Comparison of ENCODE assay signal across 8 cellular contexts in the genomic region with DNA sequence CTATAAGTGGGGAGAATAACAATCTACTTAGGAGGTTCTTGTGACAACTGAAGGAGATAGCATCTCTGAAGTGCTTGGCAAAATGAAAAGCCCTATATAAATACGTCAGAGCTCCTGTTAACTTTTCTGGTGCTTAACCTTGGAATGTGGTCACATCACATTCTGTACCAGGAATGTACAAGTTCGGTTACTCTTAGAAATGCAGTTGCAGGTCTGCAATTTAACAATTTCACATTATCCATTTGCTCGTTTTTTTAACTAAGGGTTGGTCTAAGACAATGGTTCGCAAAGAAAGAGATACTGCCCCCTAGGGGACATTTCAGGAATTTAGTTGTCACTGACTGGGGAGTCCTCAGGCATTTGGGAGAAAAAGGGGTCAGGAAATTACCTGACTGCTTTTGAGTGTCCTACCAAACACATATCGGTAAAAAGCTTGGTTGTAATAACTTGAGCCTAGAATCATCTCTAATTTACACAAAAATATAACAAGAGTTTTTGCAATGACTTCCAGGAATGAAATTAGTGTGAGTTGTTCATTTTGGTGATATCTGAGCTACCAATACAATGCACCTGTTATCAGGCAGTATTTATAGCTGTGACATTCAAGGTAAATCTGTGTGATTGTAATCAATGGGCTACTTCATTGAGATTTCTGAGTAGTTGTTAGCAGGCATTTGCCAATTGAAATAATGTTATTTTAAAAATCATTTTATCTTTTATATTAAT. TPM values are rescaled to one million over a fixed set of nuclear protein-coding genes. Genes with fewer than 3 reads are reported as not detected.
DNase-seq lines count a peak whose midpoint lies in the region; ATAC-seq, FAIRE-seq and TF ChIP-seq lines count a peak whose summit lies in the region.

No MANE protein-coding gene starts in this region.

- no peaks in the 10 kb centered on the region for H3K9me3 ChIP-seq in adrenal gland (replicated peaks in 1 of 3)
- no peaks in the 10 kb centered on the region for H3K9me3 ChIP-seq in right cardiac atrium (ENCODE audit: control insufficient read depth, low read length)
- H3K9me3 ChIP-seq in spleen, result no peaks in the 10 kb centered on the region

- TF ChIP-seq POLR2A in adrenal gland (IDR thresholded peaks at IDR 0.05) (no peak), spleen (IDR thresholded peaks at IDR 0.05) (no peak)

- H3K4me1 ChIP-seq in adrenal gland (replicated peaks in 1 of 2), result peaks cover 4% of the 10 kb centered on the region in 2 donors
- H3K4me1 ChIP-seq in right cardiac atrium (ENCODE audit: control insufficient read depth, insufficient read depth, low read length), result peaks cover 3% of the 10 kb centered on the region
- peaks cover 11 to 30% (median 18%) of the 10 kb centered on the region in 6 donors for H3K4me1 ChIP-seq in spleen

- H3K27ac ChIP-seq in adrenal gland, result no peak overlapping the region
- H3K27ac ChIP-seq in right cardiac atrium (ENCODE audit: low read length), result no peak overlapping the region
- no peak overlapping the region for H3K27ac ChIP-seq in spleen

- no peak for FAIRE-seq in RCC 7860 (lab: Jason Lieb, UNC)

- ATAC-seq in GM18868 (IDR thresholded peaks at IDR 0.05; ENCODE audit: unreplicated experiment), result peak; percentile 76
- ATAC-seq in right cardiac atrium, result peak; percentile 25 to 51
- ATAC-seq in GM21423 (IDR thresholded peaks at IDR 0.05; ENCODE audit: unreplicated experiment), result no peak

- H3K27me3 ChIP-seq in adrenal gland, result no peaks in the 10 kb centered on the region
- no peaks in the 10 kb centered on the region for H3K27me3 ChIP-seq in right cardiac atrium (ENCODE audit: control insufficient read depth, insufficient read depth)
- peaks cover 0 to 32% (median 0%) of the 10 kb centered on the region in 7 donors for H3K27me3 ChIP-seq in spleen (replicated peaks in 1 of 7)

- H3K36me3 ChIP-seq in adrenal gland (replicated peaks in 1 of 2) (no peaks in the 10 kb centered on the region), spleen (no peaks in the 10 kb centered on the region)

- intact Hi-C loops in adrenal gland (cut with DNase I) (loop anchor here in 1 of 2 donors (10.0 kb wide), 1 partner anchor 197 kb away; no protein-coding TSS in a partner anchor), right cardiac atrium (cut with DNase I) (loop anchor here in 2 of 4 donors (2.0 to 5.0 kb wide), 2 partner anchors 107 to 109 kb away; no protein-coding TSS in a partner anchor), spleen (cut with DNase I; ENCODE audit: low total_unique reads) (loop anchor here (5.0 kb wide), 1 partner anchor 104 kb away; no protein-coding TSS in a partner anchor)

- DNase-seq in COLO668 (lab: John Stamatoyannopoulos, UW; ENCODE audit: unreplicated experiment) (peak; percentile 20), HUDEP-2 (lab: John Stamatoyannopoulos, UW; ENCODE audit: unreplicated experiment in 76 of 76) (peak in 47 of 76 experiments; percentile 6 to 79 (median 55)), RCC 7860 (ENCODE audit: low spot score) (peak; percentile 48), adrenal gland (peak in 5 of 7 donors; percentile 51 to 79 (median 73)), right cardiac atrium (no peak), spleen (no peak)

- 1 to 4% (median 3%) methylated on average over 5 of the region's 5 CpGs for WGBS in adrenal gland, 4 donors
- 5% methylated on average over 5 of the region's 5 CpGs for WGBS in right cardiac atrium
- WGBS in spleen, 5 donors, result 4 to 8% (median 6%) methylated on average over 5 of the region's 5 CpGs

- peak; percentile 80 to 94 (median 90) for TF ChIP-seq CTCF in adrenal gland (IDR thresholded peaks at IDR 0.05)
- peak; percentile 75 to 90 (median 86) for TF ChIP-seq CTCF in spleen (IDR thresholded peaks at IDR 0.05 in 8 of 11, conservative IDR thresholded peaks at IDR 0.05 in 3 of 11)

- H3K4me3 ChIP-seq in adrenal gland, result no peak overlapping the region
- H3K4me3 ChIP-seq in right cardiac atrium (ENCODE audit: low read length), result no peak overlapping the region
- H3K4me3 ChIP-seq in spleen, result no peak overlapping the region

RNA-seq across cellular contexts. Expression of a gene that starts 5.4 kb away (rescaled TPM):
- total RNA-seq in adrenal gland, result 1 to 10 TPM in 7 of 8 donors, under 1 TPM in 1; 0.54 to 9.8 (median 5.0) TPM
- 1 to 10 TPM; 3.0 to 6.2 (median 5.6) TPM for polyA plus RNA-seq in adrenal gland
- 10 to 100 TPM; 17.6 to 26.8 (median 19.5) TPM for total RNA-seq in right cardiac atrium
- polyA plus RNA-seq in right cardiac atrium, result 31.0 TPM
- 10 to 100 TPM in 2 of 7 donors, 1 to 10 TPM in 5; 4.2 to 16.2 (median 8.9) TPM for total RNA-seq in spleen
- 1 to 10 TPM; 1.2 to 2.7 (median 1.7) TPM for polyA plus RNA-seq in spleen

RNA-seq across cellular contexts. Expression of a gene that starts 8.2 kb away (rescaled TPM):
- not detected for total RNA-seq in adrenal gland
- polyA plus RNA-seq in adrenal gland, result under 1 TPM in 2 of 3 donors, not detected in 1; 0.13 to 0.32 TPM
- total RNA-seq in right cardiac atrium, result under 1 TPM in 2 of 4 donors, not detected in 2; 0.25 to 0.26 TPM
- polyA plus RNA-seq in right cardiac atrium, result 0.05 TPM
- under 1 TPM in 4 of 7 donors, not detected in 3; 0.10 to 0.54 (median 0.16) TPM for total RNA-seq in spleen
- under 1 TPM; 0.03 to 0.05 (median 0.04) TPM for polyA plus RNA-seq in spleen

RNA-seq across cellular contexts. Expression of a gene that starts 48.9 kb away (rescaled TPM):
- 100 to 1,000 TPM in 2 of 8 donors, 10 to 100 TPM in 6; 49.1 to 194 (median 74.1) TPM for total RNA-seq in adrenal gland
- polyA plus RNA-seq in adrenal gland, result 100 to 1,000 TPM in 1 of 3 donors, 10 to 100 TPM in 2; 68.1 to 130 (median 97.5) TPM
- 10 to 100 TPM; 57.6 to 71.9 (median 63.6) TPM for total RNA-seq in right cardiac atrium
- 144 TPM for polyA plus RNA-seq in right cardiac atrium
- total RNA-seq in spleen, result 10 to 100 TPM; 38.0 to 77.3 (median 41.2) TPM
- 10 to 100 TPM; 62.8 to 82.1 (median 77.9) TPM for polyA plus RNA-seq in spleen

RNA-seq across cellular contexts. Expression of a gene that starts 49.9 kb away (rescaled TPM):
- total RNA-seq in adrenal gland (100 to 1,000 TPM in 4 of 8 donors, 10 to 100 TPM in 4; 64.3 to 141 (median 112) TPM), right cardiac atrium (10 to 100 TPM; 59.8 to 69.1 (median 62.4) TPM), spleen (100 to 1,000 TPM; 154 to 235 (median 167) TPM)
- polyA plus RNA-seq in adrenal gland (100 to 1,000 TPM in 1 of 3 donors, 10 to 100 TPM in 2; 58.2 to 141 (median 70.9) TPM), right cardiac atrium (36.1 TPM), spleen (10 to 100 TPM; 30.5 to 52.3 (median 42.3) TPM)

Comparison
In these comparisons a context has a peak if more than half of its experiments do, and no peak if none do; other contexts are left out.
1. DNase-seq: peak in COLO668 (single experiment), HUDEP-2 (47 of 76), RCC 7860 (single experiment) and adrenal gland (5 of 7); none in right cardiac atrium (0 of 3) and spleen (single experiment).